In genomic region chr7:137820156-137820555, GRCh38 we compare ENCODE assay signal across 1 cellular context.
TF ChIP-seq lines count a peak whose summit lies in the region.

No MANE protein-coding gene starts in this region.

TF ChIP-seq in neural cell, 6 proteins besides CTCF, POLR2A, EP300 and RAD21 (continued from another document):
- TF ChIP-seq, protein P1, sequence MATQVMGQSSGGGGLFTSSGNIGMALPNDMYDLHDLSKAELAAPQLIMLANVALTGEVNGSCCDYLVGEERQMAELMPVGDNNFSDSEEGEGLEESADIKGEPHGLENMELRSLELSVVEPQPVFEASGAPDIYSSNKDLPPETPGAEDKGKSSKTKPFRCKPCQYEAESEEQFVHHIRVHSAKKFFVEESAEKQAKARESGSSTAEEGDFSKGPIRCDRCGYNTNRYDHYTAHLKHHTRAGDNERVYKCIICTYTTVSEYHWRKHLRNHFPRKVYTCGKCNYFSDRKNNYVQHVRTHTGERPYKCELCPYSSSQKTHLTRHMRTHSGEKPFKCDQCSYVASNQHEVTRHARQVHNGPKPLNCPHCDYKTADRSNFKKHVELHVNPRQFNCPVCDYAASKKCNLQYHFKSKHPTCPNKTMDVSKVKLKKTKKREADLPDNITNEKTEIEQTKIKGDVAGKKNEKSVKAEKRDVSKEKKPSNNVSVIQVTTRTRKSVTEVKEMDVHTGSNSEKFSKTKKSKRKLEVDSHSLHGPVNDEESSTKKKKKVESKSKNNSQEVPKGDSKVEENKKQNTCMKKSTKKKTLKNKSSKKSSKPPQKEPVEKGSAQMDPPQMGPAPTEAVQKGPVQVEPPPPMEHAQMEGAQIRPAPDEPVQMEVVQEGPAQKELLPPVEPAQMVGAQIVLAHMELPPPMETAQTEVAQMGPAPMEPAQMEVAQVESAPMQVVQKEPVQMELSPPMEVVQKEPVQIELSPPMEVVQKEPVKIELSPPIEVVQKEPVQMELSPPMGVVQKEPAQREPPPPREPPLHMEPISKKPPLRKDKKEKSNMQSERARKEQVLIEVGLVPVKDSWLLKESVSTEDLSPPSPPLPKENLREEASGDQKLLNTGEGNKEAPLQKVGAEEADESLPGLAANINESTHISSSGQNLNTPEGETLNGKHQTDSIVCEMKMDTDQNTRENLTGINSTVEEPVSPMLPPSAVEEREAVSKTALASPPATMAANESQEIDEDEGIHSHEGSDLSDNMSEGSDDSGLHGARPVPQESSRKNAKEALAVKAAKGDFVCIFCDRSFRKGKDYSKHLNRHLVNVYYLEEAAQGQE (IDR thresholded peaks at IDR 0.05; ENCODE audit: borderline replicate concordance), result no peak
- no peak for TF ChIP-seq MXI1 (conservative IDR thresholded peaks at IDR 0.05; ENCODE audit: poor library complexity, severe bottlenecking)
